ENCODE assay signal across 17 cellular contexts in genomic region chr20:57241592-57241991, GRCh38. TPM values are rescaled to one million over a fixed set of nuclear protein-coding genes. Genes with fewer than 3 reads are reported as not detected.
DNase-seq lines count a peak whose midpoint lies in the region; ATAC-seq and TF ChIP-seq lines count a peak whose summit lies in the region.
"Had no signal": no experiment of that assay in that cellular context is flagged by ENCODE, and none has a peak within 500 bp of the region (broad histone marks: within the 10 kb centered on the region; RNA-seq: fewer than 3 reads in every experiment).

No MANE protein-coding gene starts in this region.

- no peak overlapping the region for H3K9ac ChIP-seq in mesenchymal stem cell (ENCODE audit: low read length)
- H3K9ac ChIP-seq: BLaER1 had no signal

- H3K18ac ChIP-seq in mesenchymal stem cell (ENCODE audit: low read depth in 1 of 2, low read length in 2 of 2): no peak overlapping the region

- H2BK5ac ChIP-seq in mesenchymal stem cell (ENCODE audit: low read depth, low read length, poor library complexity, severe bottlenecking): no peak overlapping the region

- H3K4me1 ChIP-seq in PC-9 (replicated peaks; ENCODE audit: insufficient read depth) (no peaks in the 10 kb centered on the region), mesenchymal stem cell (ENCODE audit: control insufficient read depth, insufficient read depth, low read depth, low read length) (no peaks in the 10 kb centered on the region)

- DNase-seq in Ammon's horn (ENCODE audit: low spot score) (peak; percentile 54), RPMI7951 (ENCODE audit: low read depth) (peak; percentile 38), foreskin melanocyte (peak; percentile 24), sciatic nerve (ENCODE audit: low spot score) (no peak), ecto neural progenitor cell (ENCODE audit: low spot score) (no peak), PC-9 (no peak), GM13977 (ENCODE audit: low spot score) (no peak), mesenchymal stem cell (no peak)
- DNase-seq: CD8-positive, alpha-beta memory T cell; NCI-H187 treated with DMSO at 0.1 percent for 48 hours; NCI-H345; NCI-H526 had no signal

- POLR2A ChIA-PET in PC-9 (lab: Charles Lee; ENCODE audit: unreplicated experiment): no interaction called here

- intact Hi-C loops in sciatic nerve (cut with DNase I): no loop called here
- intact Hi-C loops in PC-9 (cut with micrococcal nuclease; ENCODE audit: unreplicated experiment): no loop called here

- peak; percentile 87 for ATAC-seq in sciatic nerve
- ATAC-seq: GM12878, GM23338, HCT116 had no signal

- no peaks in the 10 kb centered on the region for H3K36me3 ChIP-seq in PC-9 (ENCODE audit: low read depth)
- no peaks in the 10 kb centered on the region for H3K36me3 ChIP-seq in mesenchymal stem cell (ENCODE audit: control insufficient read depth in 1 of 2, insufficient read depth in 2 of 2, low read depth in 1 of 2, low read length in 2 of 2)
- H3K36me3 ChIP-seq: BLaER1 had no signal

- no peak for TF ChIP-seq CTCF in PC-9 (conservative IDR thresholded peaks at IDR 0.05)
- no peak for TF ChIP-seq CTCF in GM13977 (IDR thresholded peaks at IDR 0.05; ENCODE audit: extremely low read depth, insufficient read depth, missing control alignments)

- no peaks in the 10 kb centered on the region for H3K9me2 ChIP-seq in PC-9 (ENCODE audit: insufficient read depth)

- peaks cover 25% of the 10 kb centered on the region for H3K27me3 ChIP-seq in PC-9 (ENCODE audit: insufficient read depth, low read depth)
- H3K27me3 ChIP-seq in mesenchymal stem cell (ENCODE audit: control insufficient read depth in 1 of 2, insufficient read depth in 1 of 2, low read length in 2 of 2): peaks cover 7 to 50% of the 10 kb centered on the region in 2 experiments
- H3K27me3 ChIP-seq: BLaER1 had no signal

- no peak overlapping the region for H3K4ac ChIP-seq in mesenchymal stem cell (ENCODE audit: low read depth in 1 of 2, low read length in 2 of 2)

- no peak overlapping the region for H3K14ac ChIP-seq in mesenchymal stem cell (ENCODE audit: low read length in 2 of 2)

- H3K9me3 ChIP-seq in PC-9 (ENCODE audit: insufficient read depth, low read depth) (no peaks in the 10 kb centered on the region), mesenchymal stem cell (ENCODE audit: control insufficient read depth, low read length) (no peaks in the 10 kb centered on the region)

- H3K79me2 ChIP-seq in PC-9 (ENCODE audit: low read depth): no peaks in the 10 kb centered on the region

- no peaks in the 10 kb centered on the region for H3K79me1 ChIP-seq in mesenchymal stem cell (replicated peaks; ENCODE audit: low read length, poor library complexity, severe bottlenecking)

- H3K23ac ChIP-seq in mesenchymal stem cell (ENCODE audit: low read length in 2 of 2): no peak overlapping the region

- no peak overlapping the region for H2BK12ac ChIP-seq in mesenchymal stem cell (ENCODE audit: low read length in 2 of 2)

- H2AK5ac ChIP-seq in mesenchymal stem cell (ENCODE audit: low read length, severe bottlenecking): no peak overlapping the region

- H4K91ac ChIP-seq in mesenchymal stem cell (ENCODE audit: low read length): no peak overlapping the region

- no peaks in the 10 kb centered on the region for H4K20me1 ChIP-seq in PC-9 (ENCODE audit: insufficient read depth)
- H4K20me1 ChIP-seq: BLaER1 had no signal

- H3K4me3 ChIP-seq in PC-9: no peak overlapping the region
- no peak overlapping the region for H3K4me3 ChIP-seq in mesenchymal stem cell (ENCODE audit: insufficient read depth in 1 of 2, low read depth in 1 of 2, low read length in 2 of 2)
- H3K4me3 ChIP-seq: BLaER1, GM12878, GM23338 had no signal

- no peak overlapping the region for H2AFZ ChIP-seq in PC-9
- H2AFZ ChIP-seq in mesenchymal stem cell (ENCODE audit: low read depth, low read length): no peak overlapping the region
- H2AFZ ChIP-seq: GM23338 had no signal

- H4K8ac ChIP-seq in mesenchymal stem cell (ENCODE audit: low read length): no peak overlapping the region

- 85% methylated on average over 5 of the region's 5 CpGs for WGBS in mesenchymal stem cell

- no peak overlapping the region for H2BK120ac ChIP-seq in mesenchymal stem cell (ENCODE audit: low read depth, low read length)

- H3K4me2 ChIP-seq in PC-9 (no peak overlapping the region), mesenchymal stem cell (ENCODE audit: low read length, poor library complexity, severe bottlenecking) (no peak overlapping the region)
- H3K4me2 ChIP-seq: BLaER1, GM23338 had no signal

- no peak overlapping the region for H2BK15ac ChIP-seq in mesenchymal stem cell (ENCODE audit: low read depth, poor library complexity, severe bottlenecking)

- BruUV-seq in PC-9 (replicated peaks; lab: Mats Ljungman, UMichigan): no TSS peak

- no peak overlapping the region for H3K27ac ChIP-seq in PC-9
- H3K27ac ChIP-seq in mesenchymal stem cell (ENCODE audit: low read length, poor library complexity, severe bottlenecking): no peak overlapping the region
- H3K27ac ChIP-seq: BLaER1, HL-60 had no signal

- no peaks in the 10 kb centered on the region for H3F3A ChIP-seq in PC-9 (ENCODE audit: insufficient read depth, low read depth)

- CTCF ChIA-PET in PC-9 (lab: Charles Lee): no interaction called here

- in situ Hi-C loops in GM13977 (cut with MboI; ENCODE audit: low pct_unique_long_range_greater_than_20kb, low sequenced_read_pairs, unreplicated experiment): no loop called here

RNA-seq across cellular contexts. Expression of gene BMP7, which starts 24.8 kb away (rescaled TPM):
- total RNA-seq in RPMI7951 (2014; rRNA removed; shearing (Covaris generic)): 0.96 and 0.98 TPM in 2 replicates
- total RNA-seq in sciatic nerve: 17.3 TPM
- 0.13 and 0.60 TPM in 2 replicates for total RNA-seq in PC-9 (2021)
- polyA plus RNA-seq in mesenchymal stem cell (2013, experiment 1 of 2): 0.46 TPM
- polyA plus RNA-seq in mesenchymal stem cell (2013, experiment 2 of 2): 0.37 TPM
- total RNA-seq: CD8-positive, alpha-beta memory T cell had no signal
- polyA plus RNA-seq: CD8-positive, alpha-beta memory T cell had no signal

Comparison
In these comparisons a context has a peak if more than half of its experiments do, and no peak if none do; other contexts are left out.
1. DNase-seq: peak in Ammon's horn (single experiment), RPMI7951 (single experiment) and foreskin melanocyte (single experiment); none in sciatic nerve (single experiment), ecto neural progenitor cell (single experiment), PC-9 (0 of 2), GM13977 (single experiment) and mesenchymal stem cell (single experiment).